In the genomic region with DNA sequence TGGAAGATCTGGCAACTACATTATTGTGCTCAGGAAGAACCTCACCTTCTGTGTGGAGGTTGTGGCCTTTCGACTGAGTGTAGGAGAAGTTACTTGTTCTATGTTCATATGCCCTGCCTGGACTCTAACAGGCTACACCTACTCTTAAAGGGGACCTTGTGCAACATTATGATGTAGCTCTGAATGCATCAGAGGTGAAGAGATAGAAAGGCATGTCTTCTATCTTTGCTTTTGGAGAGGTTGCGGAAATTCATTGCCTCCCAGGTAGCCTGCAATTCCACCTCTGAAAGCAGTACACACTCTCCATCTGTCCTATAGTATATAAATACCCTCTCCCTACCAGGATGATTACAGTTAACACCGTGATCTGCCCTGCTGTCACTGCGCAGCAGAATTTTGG, we compare ENCODE assay signal across 1 cellular context.
TF ChIP-seq lines count a peak whose summit lies in the region.

No MANE protein-coding gene starts in this region.

TF ChIP-seq in K562, 482 proteins besides CTCF, POLR2A, EP300 and RAD21 (continued from another document):
- TF ChIP-seq, protein P1, sequence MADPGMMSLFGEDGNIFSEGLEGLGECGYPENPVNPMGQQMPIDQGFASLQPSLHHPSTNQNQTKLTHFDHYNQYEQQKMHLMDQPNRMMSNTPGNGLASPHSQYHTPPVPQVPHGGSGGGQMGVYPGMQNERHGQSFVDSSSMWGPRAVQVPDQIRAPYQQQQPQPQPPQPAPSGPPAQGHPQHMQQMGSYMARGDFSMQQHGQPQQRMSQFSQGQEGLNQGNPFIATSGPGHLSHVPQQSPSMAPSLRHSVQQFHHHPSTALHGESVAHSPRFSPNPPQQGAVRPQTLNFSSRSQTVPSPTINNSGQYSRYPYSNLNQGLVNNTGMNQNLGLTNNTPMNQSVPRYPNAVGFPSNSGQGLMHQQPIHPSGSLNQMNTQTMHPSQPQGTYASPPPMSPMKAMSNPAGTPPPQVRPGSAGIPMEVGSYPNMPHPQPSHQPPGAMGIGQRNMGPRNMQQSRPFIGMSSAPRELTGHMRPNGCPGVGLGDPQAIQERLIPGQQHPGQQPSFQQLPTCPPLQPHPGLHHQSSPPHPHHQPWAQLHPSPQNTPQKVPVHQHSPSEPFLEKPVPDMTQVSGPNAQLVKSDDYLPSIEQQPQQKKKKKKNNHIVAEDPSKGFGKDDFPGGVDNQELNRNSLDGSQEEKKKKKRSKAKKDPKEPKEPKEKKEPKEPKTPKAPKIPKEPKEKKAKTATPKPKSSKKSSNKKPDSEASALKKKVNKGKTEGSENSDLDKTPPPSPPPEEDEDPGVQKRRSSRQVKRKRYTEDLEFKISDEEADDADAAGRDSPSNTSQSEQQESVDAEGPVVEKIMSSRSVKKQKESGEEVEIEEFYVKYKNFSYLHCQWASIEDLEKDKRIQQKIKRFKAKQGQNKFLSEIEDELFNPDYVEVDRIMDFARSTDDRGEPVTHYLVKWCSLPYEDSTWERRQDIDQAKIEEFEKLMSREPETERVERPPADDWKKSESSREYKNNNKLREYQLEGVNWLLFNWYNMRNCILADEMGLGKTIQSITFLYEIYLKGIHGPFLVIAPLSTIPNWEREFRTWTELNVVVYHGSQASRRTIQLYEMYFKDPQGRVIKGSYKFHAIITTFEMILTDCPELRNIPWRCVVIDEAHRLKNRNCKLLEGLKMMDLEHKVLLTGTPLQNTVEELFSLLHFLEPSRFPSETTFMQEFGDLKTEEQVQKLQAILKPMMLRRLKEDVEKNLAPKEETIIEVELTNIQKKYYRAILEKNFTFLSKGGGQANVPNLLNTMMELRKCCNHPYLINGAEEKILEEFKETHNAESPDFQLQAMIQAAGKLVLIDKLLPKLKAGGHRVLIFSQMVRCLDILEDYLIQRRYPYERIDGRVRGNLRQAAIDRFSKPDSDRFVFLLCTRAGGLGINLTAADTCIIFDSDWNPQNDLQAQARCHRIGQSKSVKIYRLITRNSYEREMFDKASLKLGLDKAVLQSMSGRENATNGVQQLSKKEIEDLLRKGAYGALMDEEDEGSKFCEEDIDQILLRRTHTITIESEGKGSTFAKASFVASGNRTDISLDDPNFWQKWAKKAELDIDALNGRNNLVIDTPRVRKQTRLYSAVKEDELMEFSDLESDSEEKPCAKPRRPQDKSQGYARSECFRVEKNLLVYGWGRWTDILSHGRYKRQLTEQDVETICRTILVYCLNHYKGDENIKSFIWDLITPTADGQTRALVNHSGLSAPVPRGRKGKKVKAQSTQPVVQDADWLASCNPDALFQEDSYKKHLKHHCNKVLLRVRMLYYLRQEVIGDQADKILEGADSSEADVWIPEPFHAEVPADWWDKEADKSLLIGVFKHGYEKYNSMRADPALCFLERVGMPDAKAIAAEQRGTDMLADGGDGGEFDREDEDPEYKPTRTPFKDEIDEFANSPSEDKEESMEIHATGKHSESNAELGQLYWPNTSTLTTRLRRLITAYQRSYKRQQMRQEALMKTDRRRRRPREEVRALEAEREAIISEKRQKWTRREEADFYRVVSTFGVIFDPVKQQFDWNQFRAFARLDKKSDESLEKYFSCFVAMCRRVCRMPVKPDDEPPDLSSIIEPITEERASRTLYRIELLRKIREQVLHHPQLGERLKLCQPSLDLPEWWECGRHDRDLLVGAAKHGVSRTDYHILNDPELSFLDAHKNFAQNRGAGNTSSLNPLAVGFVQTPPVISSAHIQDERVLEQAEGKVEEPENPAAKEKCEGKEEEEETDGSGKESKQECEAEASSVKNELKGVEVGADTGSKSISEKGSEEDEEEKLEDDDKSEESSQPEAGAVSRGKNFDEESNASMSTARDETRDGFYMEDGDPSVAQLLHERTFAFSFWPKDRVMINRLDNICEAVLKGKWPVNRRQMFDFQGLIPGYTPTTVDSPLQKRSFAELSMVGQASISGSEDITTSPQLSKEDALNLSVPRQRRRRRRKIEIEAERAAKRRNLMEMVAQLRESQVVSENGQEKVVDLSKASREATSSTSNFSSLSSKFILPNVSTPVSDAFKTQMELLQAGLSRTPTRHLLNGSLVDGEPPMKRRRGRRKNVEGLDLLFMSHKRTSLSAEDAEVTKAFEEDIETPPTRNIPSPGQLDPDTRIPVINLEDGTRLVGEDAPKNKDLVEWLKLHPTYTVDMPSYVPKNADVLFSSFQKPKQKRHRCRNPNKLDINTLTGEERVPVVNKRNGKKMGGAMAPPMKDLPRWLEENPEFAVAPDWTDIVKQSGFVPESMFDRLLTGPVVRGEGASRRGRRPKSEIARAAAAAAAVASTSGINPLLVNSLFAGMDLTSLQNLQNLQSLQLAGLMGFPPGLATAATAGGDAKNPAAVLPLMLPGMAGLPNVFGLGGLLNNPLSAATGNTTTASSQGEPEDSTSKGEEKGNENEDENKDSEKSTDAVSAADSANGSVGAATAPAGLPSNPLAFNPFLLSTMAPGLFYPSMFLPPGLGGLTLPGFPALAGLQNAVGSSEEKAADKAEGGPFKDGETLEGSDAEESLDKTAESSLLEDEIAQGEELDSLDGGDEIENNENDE (IDR thresholded peaks at IDR 0.05; ENCODE audit: low read depth, low read length) = no peak
- TF ChIP-seq NR3C1 (CRISPR knock-in tag; IDR thresholded peaks at IDR 0.05) = no peak
- TF ChIP-seq ZNF140 (CRISPR knock-in tag; IDR thresholded peaks at IDR 0.05) = no peak
- no peak for TF ChIP-seq KDM4B (IDR thresholded peaks at IDR 0.05; ENCODE audit: borderline replicate concordance in 2 of 2, low read depth in 1 of 2)
- TF ChIP-seq ZZZ3 (IDR thresholded peaks at IDR 0.05) = no peak
- 0 out of 2 replicates have a peak, but pooled peaks have one; percentile 14 for TF ChIP-seq ZNF766 (CRISPR knock-in tag; conservative IDR thresholded peaks at IDR 0.05)
- TF ChIP-seq NRF1 (conservative IDR thresholded peaks at IDR 0.05 in 1 of 2, IDR thresholded peaks at IDR 0.05 in 1 of 2) = no peak
- TF ChIP-seq MTA2 (IDR thresholded peaks at IDR 0.05; ENCODE audit: low read depth) = no peak
- TF ChIP-seq FOXP4 (CRISPR knock-in tag; IDR thresholded peaks at IDR 0.05; ENCODE audit: borderline replicate concordance) = no peak
